Comparison of ENCODE assay signal across 20 cellular contexts in genomic region chr19:2716275-2716650, GRCh38. TPM values are rescaled to one million over a fixed set of nuclear protein-coding genes. Genes with fewer than 3 reads are reported as not detected.
"Had no signal": no experiment of that assay in that cellular context is flagged by ENCODE, and none has a peak within 500 bp of the region (broad histone marks: within the 10 kb centered on the region; RNA-seq: fewer than 3 reads in every experiment).

No MANE protein-coding gene starts in this region.

- DNase-seq: effector memory CD8-positive, alpha-beta T cell; erythroblast; hypothalamus; immature natural killer cell; islet precursor cell; spleen; stimulated activated CD4-positive, alpha-beta T cell treated with anti-CD3 and anti-CD28 coated beads, Interleukin-4, amount 100 ng/mL, for 4 hours; stimulated activated naive B cell treated with anti-CD40 and anti-IgM and Interleukin-4, amounts not matched to agents 10 μg/mL and 1 μg/mL and 100 μg/mL, for 72 hours; stomach; thyroid gland had no signal

- FAIRE-seq: endometrium, frontal cortex had no signal

- H3K27me3 Mint-ChIP-seq: stimulated activated naive B cell treated with anti-CD40 and anti-IgM and Interleukin-4, amounts not matched to agents 10 μg/mL and 1 μg/mL and 100 μg/mL, for 72 hours had no signal

- H3K4me3 Mint-ChIP-seq: effector memory CD8-positive, alpha-beta T cell; immature natural killer cell; nephron; neural progenitor cell; stimulated activated naive B cell treated with anti-CD40 and anti-IgM and Interleukin-4, amounts not matched to agents 10 μg/mL and 1 μg/mL and 100 μg/mL, for 72 hours; type B pancreatic cell had no signal

- H3K4me3 ChIP-seq: coronary artery, neural progenitor cell, prostate gland, skin epidermis, spleen, stomach, thyroid gland had no signal

- H3K9me3 ChIP-seq: prostate gland, thyroid gland had no signal

- ATAC-seq: effector memory CD8-positive, alpha-beta T cell; right cardiac atrium; stimulated activated naive B cell treated with anti-CD40 and anti-IgM and Interleukin-4, amounts not matched to agents 10 μg/mL and 1 μg/mL and 100 μg/mL, for 72 hours had no signal

- H3K27ac Mint-ChIP-seq: effector memory CD8-positive, alpha-beta T cell; immature natural killer cell; nephron; neural progenitor cell; stimulated activated naive B cell treated with anti-CD40 and anti-IgM and Interleukin-4, amounts not matched to agents 10 μg/mL and 1 μg/mL and 100 μg/mL, for 72 hours; type B pancreatic cell had no signal

- H3K4me2 ChIP-seq: neural progenitor cell had no signal

- H3K36me3 ChIP-seq: neural progenitor cell, prostate gland, spleen, stomach, thyroid gland had no signal

- H2AFZ ChIP-seq: neural progenitor cell had no signal

- H3K27ac ChIP-seq: coronary artery, neural progenitor cell, prostate gland, skin epidermis, spleen, stomach, thyroid gland had no signal

- H3K9ac ChIP-seq: neural progenitor cell had no signal

RNA-seq across cellular contexts. Expression of gene DIRAS1, which starts 4.9 kb away (rescaled TPM):
- polyA plus RNA-seq: immature natural killer cell had no signal

RNA-seq across cellular contexts. Expression of gene GNG7, which starts 13.8 kb away (rescaled TPM):
- total RNA-seq: fibroblast of villous mesenchyme had no signal
